In genomic region chr11:65501530-65502273, GRCh38 we compare ENCODE assay signal across 9 cellular contexts. TPM values are rescaled to one million over a fixed set of nuclear protein-coding genes. Genes with fewer than 3 reads are reported as not detected.
DNase-seq lines count a peak whose midpoint lies in the region; ATAC-seq, FAIRE-seq and TF ChIP-seq lines count a peak whose summit lies in the region.
"Had no signal": no experiment of that assay in that cellular context is flagged by ENCODE, and none has a peak within 500 bp of the region (broad histone marks: within the 10 kb centered on the region; RNA-seq: fewer than 3 reads in every experiment).

No MANE protein-coding gene starts in this region.

- FAIRE-seq in frontal cortex (lab: Jason Lieb, UNC) = no peak

- in situ Hi-C loops in brain microvascular endothelial cell (cut with HindIII; ENCODE audit: low pct_ligation_motif_present, low sequenced_read_pairs) = no loop called here

- H3K4me3 ChIP-seq in BE2C (ENCODE audit: low read depth, low read length) (peak overlapping the region; percentile 96), brain microvascular endothelial cell (ENCODE audit: low read depth, low read length) (peak overlapping the region; percentile 99)

- peak overlapping the region; percentile 93 for H3K27ac ChIP-seq in brain microvascular endothelial cell

- TF ChIP-seq CTCF in BE2C (IDR thresholded peaks at IDR 0.05; ENCODE audit: low read depth, low read length) (no peak), brain microvascular endothelial cell (IDR thresholded peaks at IDR 0.05; ENCODE audit: low read depth, low read length, missing control alignments) (no peak)

- peaks cover 27 to 51% (median 32%) of the 10 kb centered on the region in 3 donors for H3K4me1 Mint-ChIP-seq in IgD-negative memory B cell
- peaks cover 34% of the 10 kb centered on the region for H3K4me1 Mint-ChIP-seq in activated CD8-positive, alpha-beta T cell treated with anti-CD3 and anti-CD28 coated beads, Interleukin-2, amount 10 ng/mL, durations not matched to agents 7 days and 5 days (ENCODE audit: low read depth)

- H3K9me3 ChIP-seq in BE2C = no peaks in the 10 kb centered on the region

- DNase-seq in BE2C (no peak), brain microvascular endothelial cell (peak; percentile 44), medulla oblongata (ENCODE audit: extremely low spot score) (peak; percentile 76), frontal cortex (ENCODE audit: low spot score in 2 of 2) (no peak)
- DNase-seq in stimulated activated CD4-positive, alpha-beta T cell treated with anti-CD3 and anti-CD28 coated beads, Interleukin-4, amount 100 ng/mL, for 24 hours = no peak
- no peak for DNase-seq in activated CD8-positive, alpha-beta T cell treated with anti-CD3 and anti-CD28 coated beads, Interleukin-2, amount 10 ng/mL, durations not matched to agents 7 days and 5 days
- no peak for DNase-seq in stimulated activated CD4-positive, alpha-beta T cell treated with anti-CD3 and anti-CD28 coated beads, Interleukin-1b, Interleukin-23, amount 100 ng/mL, for 48 hours

- no peak overlapping the region for H3K4me3 Mint-ChIP-seq in IgD-negative memory B cell
- H3K4me3 Mint-ChIP-seq in activated CD8-positive, alpha-beta T cell treated with anti-CD3 and anti-CD28 coated beads, Interleukin-2, amount 10 ng/mL, durations not matched to agents 7 days and 5 days = no peak overlapping the region
- H3K4me3 Mint-ChIP-seq: neural crest cell had no signal

- no peak for ATAC-seq in activated CD8-positive, alpha-beta T cell treated with anti-CD3 and anti-CD28 coated beads, Interleukin-2, amount 10 ng/mL, durations not matched to agents 7 days and 5 days

- CTCF ChIA-PET in activated CD8-positive, alpha-beta T cell treated with anti-CD3 and anti-CD28 coated beads, Interleukin-2, amount 10 ng/mL, durations not matched to agents 7 days and 5 days (lab: Charles Lee) = interaction anchor here (0.8 to 19.7 kb wide), 5 partner anchors 9 to 119 kb away, joined by 3 to 538 read pairs (median 6); partner anchors contain the start of genes NEAT1 and SLC25A45

- H3K36me3 Mint-ChIP-seq in IgD-negative memory B cell = peaks cover 22% of the 10 kb centered on the region
- no peaks in the 10 kb centered on the region for H3K36me3 Mint-ChIP-seq in activated CD8-positive, alpha-beta T cell treated with anti-CD3 and anti-CD28 coated beads, Interleukin-2, amount 10 ng/mL, durations not matched to agents 7 days and 5 days (ENCODE audit: low read depth)

- H3K27me3 ChIP-seq in BE2C (0 out of 2 replicates have a peak, but pooled peaks cover 6% of the 10 kb centered on the region), brain microvascular endothelial cell (replicated peaks) (no peaks in the 10 kb centered on the region)

- no peaks in the 10 kb centered on the region for H3K27me3 Mint-ChIP-seq in IgD-negative memory B cell
- H3K27me3 Mint-ChIP-seq in activated CD8-positive, alpha-beta T cell treated with anti-CD3 and anti-CD28 coated beads, Interleukin-2, amount 10 ng/mL, durations not matched to agents 7 days and 5 days (ENCODE audit: low read depth) = no peaks in the 10 kb centered on the region

- no peaks in the 10 kb centered on the region for H3K9me3 Mint-ChIP-seq in IgD-negative memory B cell
- H3K9me3 Mint-ChIP-seq in activated CD8-positive, alpha-beta T cell treated with anti-CD3 and anti-CD28 coated beads, Interleukin-2, amount 10 ng/mL, durations not matched to agents 7 days and 5 days (ENCODE audit: insufficient read depth) = no peaks in the 10 kb centered on the region
- H3K9me3 Mint-ChIP-seq: neural crest cell had no signal

- H3K36me3 ChIP-seq in BE2C (peaks cover 75% of the 10 kb centered on the region), brain microvascular endothelial cell (replicated peaks) (peaks cover 71% of the 10 kb centered on the region)

- peak overlapping the region in 2 of 3 donors; percentile 53 to 81 for H3K27ac Mint-ChIP-seq in IgD-negative memory B cell
- H3K27ac Mint-ChIP-seq in activated CD8-positive, alpha-beta T cell treated with anti-CD3 and anti-CD28 coated beads, Interleukin-2, amount 10 ng/mL, durations not matched to agents 7 days and 5 days = no peak overlapping the region

- 0 out of 2 replicates have a peak, but pooled peaks cover 4% of the 10 kb centered on the region for H3K4me1 ChIP-seq in BE2C

- POLR2A ChIA-PET in activated CD8-positive, alpha-beta T cell treated with anti-CD3 and anti-CD28 coated beads, Interleukin-2, amount 10 ng/mL, durations not matched to agents 7 days and 5 days (lab: Charles Lee) = interaction anchor here (0.6 to 22.4 kb wide), 17 partner anchors 2 to 1310 kb away, joined by 3 to 4167 read pairs (median 5); partner anchors contain the start of genes DPF2, FRMD8, MALAT1 and NEAT1

RNA-seq across cellular contexts. Expression of gene MALAT1, which starts 2.9 kb away (rescaled TPM):
- 273 TPM for polyA plus RNA-seq in BE2C (2012; ENCODE audit: insufficient read depth, insufficient read length, low read depth)
- 3,054 TPM for polyA plus RNA-seq in IgD-negative memory B cell
- total RNA-seq in activated CD8-positive, alpha-beta T cell treated with anti-CD3 and anti-CD28 coated beads, Interleukin-2, amount 10 ng/mL, durations not matched to agents 7 days and 5 days = 1,000 to 10,000 TPM; 3,822 to 4,094 TPM
- total RNA-seq in frontal cortex = 6,549 TPM

RNA-seq across cellular contexts. Expression of gene SCYL1, which starts 23.2 kb away (rescaled TPM):
- polyA plus RNA-seq in BE2C (2012; ENCODE audit: insufficient read depth, insufficient read length, low read depth) = 66.9 TPM
- polyA plus RNA-seq in IgD-negative memory B cell = 34.0 TPM
- 10 to 100 TPM; 68.0 to 69.5 TPM for total RNA-seq in activated CD8-positive, alpha-beta T cell treated with anti-CD3 and anti-CD28 coated beads, Interleukin-2, amount 10 ng/mL, durations not matched to agents 7 days and 5 days
- total RNA-seq in frontal cortex = 39.1 TPM

RNA-seq across cellular contexts. Expression of gene LTBP3, which starts 56.5 kb away (rescaled TPM):
- polyA plus RNA-seq in BE2C (2012; ENCODE audit: insufficient read depth, insufficient read length, low read depth) = 99.8 TPM
- polyA plus RNA-seq in IgD-negative memory B cell = 37.4 TPM
- 10 to 100 TPM; 64.7 to 70.8 TPM for total RNA-seq in activated CD8-positive, alpha-beta T cell treated with anti-CD3 and anti-CD28 coated beads, Interleukin-2, amount 10 ng/mL, durations not matched to agents 7 days and 5 days
- total RNA-seq in frontal cortex = 17.5 TPM

Comparison
In these comparisons a context has a peak if more than half of its experiments do, and no peak if none do; other contexts are left out.
1. DNase-seq: peak in brain microvascular endothelial cell (single experiment) and medulla oblongata (single experiment); none in BE2C (single experiment), stimulated activated CD4-positive, alpha-beta T cell treated with anti-CD3 and anti-CD28 coated beads, Interleukin-4, amount 100 ng/mL, for 24 hours (single experiment), activated CD8-positive, alpha-beta T cell treated with anti-CD3 and anti-CD28 coated beads, Interleukin-2, amount 10 ng/mL, durations not matched to agents 7 days and 5 days (single experiment), stimulated activated CD4-positive, alpha-beta T cell treated with anti-CD3 and anti-CD28 coated beads, Interleukin-1b, Interleukin-23, amount 100 ng/mL, for 48 hours (single experiment) and frontal cortex (0 of 2).